9 cellular contexts compared by ENCODE assay signal in the genomic region with DNA sequence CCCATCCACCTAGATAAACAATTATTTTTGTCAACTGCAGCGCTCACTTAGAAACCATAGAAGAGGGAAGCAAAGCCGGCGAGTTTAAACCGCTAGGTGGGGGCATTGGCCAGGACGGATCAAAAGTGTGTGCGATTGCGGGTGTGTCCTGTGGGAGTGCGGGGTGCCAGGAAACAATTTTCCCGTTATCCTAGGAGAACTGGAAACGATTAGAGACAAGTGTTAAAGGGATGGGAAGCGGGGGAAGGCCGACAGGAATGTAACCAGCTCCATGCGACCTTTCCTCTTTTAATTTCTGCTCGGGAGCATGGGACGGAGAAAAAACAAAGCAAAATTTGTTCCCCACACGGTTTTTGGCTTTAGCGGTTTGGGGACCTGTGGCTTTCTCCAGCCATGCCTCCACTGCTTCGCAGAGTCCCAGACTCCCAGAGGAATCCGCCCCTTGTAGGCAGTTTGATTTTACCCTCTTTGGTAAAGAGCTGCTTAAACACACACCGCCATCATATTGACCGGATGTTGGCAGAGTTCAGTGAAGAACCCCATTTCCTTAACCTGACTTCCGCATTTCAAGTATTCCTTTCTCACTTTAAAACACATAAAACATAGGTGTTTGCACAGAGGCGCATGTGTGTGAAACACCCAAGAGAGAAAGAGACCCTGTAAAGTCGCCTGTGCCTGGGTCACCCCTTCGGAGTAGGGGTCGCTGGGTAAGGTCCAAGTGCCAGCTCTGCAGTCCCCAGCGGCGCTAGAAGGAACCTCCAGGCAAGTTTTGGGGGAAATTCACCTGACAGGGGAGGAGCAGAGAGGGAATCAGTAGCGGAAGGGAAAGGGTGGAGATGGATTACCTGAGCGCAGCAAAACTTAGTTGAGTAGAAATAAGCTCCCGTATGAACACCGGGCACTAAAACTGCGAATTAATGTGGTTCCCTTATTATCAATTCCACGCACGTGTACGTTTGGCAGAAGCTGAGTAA. TPM values are rescaled to one million over a fixed set of nuclear protein-coding genes. Genes with fewer than 3 reads are reported as not detected.
DNase-seq lines count a peak whose midpoint lies in the region; ATAC-seq, FAIRE-seq and TF ChIP-seq lines count a peak whose summit lies in the region.
"Had no signal": no experiment of that assay in that cellular context is flagged by ENCODE, and none has a peak within 500 bp of the region (broad histone marks: within the 10 kb centered on the region; RNA-seq: fewer than 3 reads in every experiment).

No MANE protein-coding gene starts in this region.

- TF ChIP-seq CTCF in A549 (IDR thresholded peaks at IDR 0.05) (peak; percentile 39; the same call in 2 of the 3 replicates), GM12874 (IDR thresholded peaks at IDR 0.05; ENCODE audit: insufficient read depth, low read depth, low read length) (peak; percentile 64; the same call in 1 of the 2 replicates), NB4 (IDR thresholded peaks at IDR 0.05; ENCODE audit: low read depth, low read length) (peak; percentile 32), ascending aorta (IDR thresholded peaks at IDR 0.05) (peak in 2 of 3 experiments; percentile 69 to 79)

- H3K4me1 ChIP-seq in A549 (no peaks in the 10 kb centered on the region), ascending aorta (peaks cover 0 to 10% of the 10 kb centered on the region in 2 donors)

- CTCF ChIA-PET in A549 (lab: Yijun Ruan, JAX), result interaction anchor here (1.1 to 1.7 kb wide), 6 partner anchors 9 to 1554 kb away, joined by 3 to 5 read pairs (median 4); no protein-coding TSS in a partner anchor

- ATAC-seq in A549 (peak; percentile 80 to 84; a peak in 5 of 6 replicates), HG02571 (IDR thresholded peaks at IDR 0.05; ENCODE audit: unreplicated experiment) (peak; percentile 87)

- H3K4me2 ChIP-seq in A549, result peak overlapping the region; percentile 66
- H3K4me2 ChIP-seq: KMS-11 had no signal

- H3K9me3 ChIP-seq in A549, result no peaks in the 10 kb centered on the region
- no peaks in the 10 kb centered on the region for H3K9me3 ChIP-seq in ascending aorta

- FAIRE-seq in A549 (lab: Jason Lieb, UNC), result no peak

- no peak for TF ChIP-seq POLR2A in A549 (IDR thresholded peaks at IDR 0.05; ENCODE audit: low read length)
- no peak for TF ChIP-seq POLR2A in NB4 (IDR thresholded peaks at IDR 0.05; ENCODE audit: extremely low read depth, insufficient read length)

- H3K4me3 ChIP-seq in A549 (peak overlapping the region; percentile 40), NB4 (ENCODE audit: low read depth, low read length) (no peak overlapping the region), ascending aorta (peak overlapping the region; percentile 66 to 90)

- H3K27me3 ChIP-seq in ascending aorta, result no peaks in the 10 kb centered on the region

- intact Hi-C loops in ascending aorta (cut with DNase I), result loop anchor here (10.0 kb wide), 2 partner anchors 452 to 782 kb away; no protein-coding TSS in a partner anchor

- POLR2A ChIA-PET in A549 (lab: Yijun Ruan, JAX), result no interaction called here

- peak overlapping the region; percentile 11 to 34; a peak in 3 of 6 replicates for H3K27ac ChIP-seq in A549
- H3K27ac ChIP-seq in ascending aorta, result peak overlapping the region; percentile 79 to 92
- H3K27ac ChIP-seq: KMS-11 had no signal

- TF ChIP-seq EP300 in A549 (IDR thresholded peaks at IDR 0.05), result no peak

- DNase-seq in A549 (ENCODE audit: low read depth in 1 of 2, low spot score in 1 of 2), result peak; percentile 15 to 46
- DNase-seq in NB4 (ENCODE audit: low read depth), result peak; percentile 15
- no peak for DNase-seq in ascending aorta (ENCODE audit: low spot score in 2 of 2)
- peak; percentile 72 for DNase-seq in hepatic stellate cell (ENCODE audit: low spot score)
- DNase-seq in retina, result peak; percentile 89
- DNase-seq in activated effector memory CD4-positive, alpha-beta T cell treated with anti-CD3 and anti-CD28 coated beads, Interleukin-2, amount 50 U/mL, for 16 hours, result no peak

- TF ChIP-seq RAD21 in A549 (conservative IDR thresholded peaks at IDR 0.05 in 1 of 2, IDR thresholded peaks at IDR 0.05 in 1 of 2), result peak; percentile 47 to 59; a peak in 3 of 5 replicates

- 35% methylated on average over 36 of the region's 36 CpGs for WGBS in A549 (ENCODE audit: missing lambda C conversion rate)

- H3K36me3 ChIP-seq in ascending aorta, result no peaks in the 10 kb centered on the region

TF ChIP-seq in A549, 52 proteins besides CTCF, POLR2A, EP300 and RAD21:
- TF ChIP-seq FOXS1 (CRISPR knock-in tag; IDR thresholded peaks at IDR 0.05), result no peak
- peak; percentile 39; the same call in 2 of the 3 replicates for TF ChIP-seq SMC3 (IDR thresholded peaks at IDR 0.05)
- TF ChIP-seq SREBF2 (IDR thresholded peaks at IDR 0.05), result no peak
- no peak for TF ChIP-seq HOXB5 (CRISPR knock-in tag; IDR thresholded peaks at IDR 0.05)
TF ChIP-seq in A549: peak in this region for 1.

RNA-seq across cellular contexts. Expression of a gene that starts 3.1 kb away (rescaled TPM):
- polyA plus RNA-seq in A549 (2011; rRNA removed) (0.12 and 0.26 TPM in 2 replicates), A549 (2017; fragmentation: RNase III; extraction: RNeasy Plus Mini Kit Qiagen cat#74134 plus additional on column Dnase treatment) (not detected in 3 replicates)
- 0.06 and 0.07 TPM in 2 replicates for polyA plus RNA-seq in A549 (2012; cell fraction: cytosol; rRNA removed)
- 0.13 and 0.24 TPM in 2 replicates for polyA plus RNA-seq in A549 (2012; cell fraction: nucleus; rRNA removed)
- polyA minus RNA-seq in A549 (2011; rRNA and poly(A)+ RNA removed), result 0.21 TPM in 1 of 2 replicates, not detected in the other
- total RNA-seq in ascending aorta, result 12.0 TPM

Comparison
In these comparisons a context has a peak if more than half of its experiments do, and no peak if none do; other contexts are left out.
1. DNase-seq: peak in A549 (2 of 2), NB4 (single experiment), hepatic stellate cell (single experiment) and retina (single experiment); none in ascending aorta (0 of 2) and activated effector memory CD4-positive, alpha-beta T cell treated with anti-CD3 and anti-CD28 coated beads, Interleukin-2, amount 50 U/mL, for 16 hours (single experiment).
2. Peak in every context shown above with its lines, with median percentiles within 50 percentile points of each other: CTCF ChIP-seq.